Comparison of ENCODE assay signal across 20 cellular contexts in genomic region chr2:109660046-109660860, GRCh38. TPM values are rescaled to one million over a fixed set of nuclear protein-coding genes. Genes with fewer than 3 reads are reported as not detected.
DNase-seq lines count a peak whose midpoint lies in the region; ATAC-seq and TF ChIP-seq lines count a peak whose summit lies in the region.
"Had no signal": no experiment of that assay in that cellular context is flagged by ENCODE, and none has a peak within 500 bp of the region (broad histone marks: within the 10 kb centered on the region; RNA-seq: fewer than 3 reads in every experiment).

No MANE protein-coding gene starts in this region.

- H3K9me3 ChIP-seq in Karpas-422 (ENCODE audit: low read length) (no peaks in the 10 kb centered on the region), BE2C (no peaks in the 10 kb centered on the region)
- H3K9me3 ChIP-seq: MG63, Peyer's patch, stomach had no signal

- CTCF ChIA-PET in activated CD4-positive, alpha-beta T cell treated with anti-CD3 and anti-CD28 coated beads, Interleukin-2, amount 10 ng/mL, durations not matched to agents 7 days and 5 days (lab: Charles Lee): no interaction called here

- peaks cover 15% of the 10 kb centered on the region for H3K9me3 Mint-ChIP-seq in glutamatergic neuron (ENCODE audit: unreplicated experiment)
- H3K9me3 Mint-ChIP-seq in activated CD4-positive, alpha-beta T cell treated with anti-CD3 and anti-CD28 coated beads, Interleukin-2, amount 10 ng/mL, durations not matched to agents 7 days and 5 days: no peaks in the 10 kb centered on the region
- H3K9me3 Mint-ChIP-seq: T-cell had no signal

- H3K27me3 ChIP-seq in Karpas-422 (ENCODE audit: low read length) (no peaks in the 10 kb centered on the region), BE2C (no peaks in the 10 kb centered on the region)
- H3K27me3 ChIP-seq: MG63, Peyer's patch, stomach had no signal

- H3K9ac ChIP-seq in Karpas-422 (ENCODE audit: low read length): no peak overlapping the region

- no peak overlapping the region for H3K4me2 ChIP-seq in Karpas-422 (ENCODE audit: low read depth, low read length, poor library complexity, severe bottlenecking)

- no peak overlapping the region for H3K4me3 ChIP-seq in Karpas-422 (ENCODE audit: low read length)
- no peak overlapping the region for H3K4me3 ChIP-seq in BE2C (ENCODE audit: low read depth, low read length)
- H3K4me3 ChIP-seq: MG63, Peyer's patch, stomach had no signal

- peaks cover 35% of the 10 kb centered on the region for H3K4me1 Mint-ChIP-seq in glutamatergic neuron (ENCODE audit: low read depth, unreplicated experiment)
- H3K4me1 Mint-ChIP-seq in activated CD4-positive, alpha-beta T cell treated with anti-CD3 and anti-CD28 coated beads, Interleukin-2, amount 10 ng/mL, durations not matched to agents 7 days and 5 days: no peaks in the 10 kb centered on the region
- H3K4me1 Mint-ChIP-seq: CD8-positive, alpha-beta memory T cell; T-cell had no signal

- H3K4me3 Mint-ChIP-seq in glutamatergic neuron (ENCODE audit: unreplicated experiment): peak overlapping the region; percentile 61
- no peak overlapping the region for H3K4me3 Mint-ChIP-seq in activated CD4-positive, alpha-beta T cell treated with anti-CD3 and anti-CD28 coated beads, Interleukin-2, amount 10 ng/mL, durations not matched to agents 7 days and 5 days
- H3K4me3 Mint-ChIP-seq: CD8-positive, alpha-beta memory T cell; T-cell had no signal

- H3K36me3 ChIP-seq in Karpas-422 (ENCODE audit: insufficient read depth, low read length) (no peaks in the 10 kb centered on the region), BE2C (no peaks in the 10 kb centered on the region)
- H3K36me3 ChIP-seq: MG63, Peyer's patch, stomach had no signal

- TF ChIP-seq CTCF in glutamatergic neuron (IDR thresholded peaks at IDR 0.05; ENCODE audit: partially characterized antibody, unreplicated experiment): no peak
- TF ChIP-seq CTCF in BE2C (IDR thresholded peaks at IDR 0.05; ENCODE audit: low read depth, low read length): no peak

- no peak overlapping the region for H3K27ac ChIP-seq in Karpas-422 (ENCODE audit: low read length)
- H3K27ac ChIP-seq: Peyer's patch, stomach had no signal

- no peak overlapping the region for H2AFZ ChIP-seq in Karpas-422 (ENCODE audit: low read length)

- no peaks in the 10 kb centered on the region for H4K20me1 ChIP-seq in Karpas-422 (ENCODE audit: insufficient read depth, low read depth, low read length)

- H3K79me2 ChIP-seq in Karpas-422 (ENCODE audit: low read length): no peaks in the 10 kb centered on the region

- H3K27ac Mint-ChIP-seq in glutamatergic neuron (ENCODE audit: unreplicated experiment): peak overlapping the region; percentile 98
- H3K27ac Mint-ChIP-seq in activated CD4-positive, alpha-beta T cell treated with anti-CD3 and anti-CD28 coated beads, Interleukin-2, amount 10 ng/mL, durations not matched to agents 7 days and 5 days: no peak overlapping the region
- H3K27ac Mint-ChIP-seq: CD8-positive, alpha-beta memory T cell; T-cell had no signal

- peaks cover 5% of the 10 kb centered on the region for H3K27me3 Mint-ChIP-seq in glutamatergic neuron (ENCODE audit: unreplicated experiment)
- H3K27me3 Mint-ChIP-seq in activated CD4-positive, alpha-beta T cell treated with anti-CD3 and anti-CD28 coated beads, Interleukin-2, amount 10 ng/mL, durations not matched to agents 7 days and 5 days: peaks cover 16% of the 10 kb centered on the region

- H3K36me3 Mint-ChIP-seq in glutamatergic neuron (ENCODE audit: unreplicated experiment): no peaks in the 10 kb centered on the region
- H3K36me3 Mint-ChIP-seq in activated CD4-positive, alpha-beta T cell treated with anti-CD3 and anti-CD28 coated beads, Interleukin-2, amount 10 ng/mL, durations not matched to agents 7 days and 5 days (ENCODE audit: low read depth): no peaks in the 10 kb centered on the region
- H3K36me3 Mint-ChIP-seq: CD8-positive, alpha-beta memory T cell; T-cell had no signal

- no peak for ATAC-seq in GM19397 (IDR thresholded peaks at IDR 0.05; ENCODE audit: unreplicated experiment)
- ATAC-seq: left lobe of liver, right cardiac atrium, T-cell had no signal

- POLR2A ChIA-PET in activated CD4-positive, alpha-beta T cell treated with anti-CD3 and anti-CD28 coated beads, Interleukin-2, amount 10 ng/mL, durations not matched to agents 7 days and 5 days (lab: Charles Lee): no interaction called here

- H3K9me2 ChIP-seq in Karpas-422 (replicated peaks; ENCODE audit: insufficient read depth, low read length): no peaks in the 10 kb centered on the region

- DNase-seq in A172 (ENCODE audit: low spot score) (peak; percentile 28), Karpas-422 (peak; percentile 45), astrocyte of the hippocampus (ENCODE audit: low read depth, low spot score) (peak; percentile 13), glutamatergic neuron (no peak), amygdala (lab: John Stamatoyannopoulos, UW) (no peak), BE2C (no peak)
- DNase-seq in activated CD4-positive, alpha-beta T cell treated with anti-CD3 and anti-CD28 coated beads, Interleukin-2, amount 10 ng/mL, durations not matched to agents 7 days and 5 days: no peak
- DNase-seq: activated CD8-positive, alpha-beta memory T cell treated with anti-CD3 and anti-CD28 coated beads for 24 hours; CD8-positive, alpha-beta memory T cell; effector CD4-positive, alpha-beta T cell; MG63; NCI-H2081; NCI-H748 treated with DMSO at 0.1 percent for 48 hours; right cardiac atrium; stimulated activated CD4-positive, alpha-beta T cell treated with anti-CD3 and anti-CD28 coated beads, Interleukin-1b, Interleukin-23, amount 100 ng/mL, for 48 hours; stomach; T-cell had no signal

- H3K4me1 ChIP-seq in Karpas-422 (ENCODE audit: low read length): no peaks in the 10 kb centered on the region
- no peaks in the 10 kb centered on the region for H3K4me1 ChIP-seq in BE2C
- H3K4me1 ChIP-seq: Peyer's patch had no signal

RNA-seq across cellular contexts. Expression of gene SOWAHC, which starts 46.1 kb away (rescaled TPM):
- total RNA-seq in A172 (2014; rRNA removed; shearing (Covaris generic)): 15.1 and 17.5 TPM in 2 replicates
- total RNA-seq in Karpas-422 (2014; rRNA removed; shearing (Covaris generic); ENCODE audit: low replicate concordance): not detected in 2 replicates
- 12.9 TPM for total RNA-seq in glutamatergic neuron (ENCODE audit: unreplicated experiment)
- polyA plus RNA-seq in BE2C (2012; ENCODE audit: insufficient read depth, insufficient read length, low read depth): 1.1 TPM
- total RNA-seq in activated CD4-positive, alpha-beta T cell treated with anti-CD3 and anti-CD28 coated beads, Interleukin-2, amount 10 ng/mL, durations not matched to agents 7 days and 5 days: under 1 TPM; 0.25 to 0.27 TPM

RNA-seq across cellular contexts. Expression of gene SEPTIN10, which starts 46.5 kb away (rescaled TPM):
- total RNA-seq in A172 (2014; rRNA removed; shearing (Covaris generic)): 102 and 149 TPM in 2 replicates
- not detected in 2 replicates for total RNA-seq in Karpas-422 (2014; rRNA removed; shearing (Covaris generic); ENCODE audit: low replicate concordance)
- 75.2 TPM for total RNA-seq in glutamatergic neuron (ENCODE audit: unreplicated experiment)
- polyA plus RNA-seq in BE2C (2012; ENCODE audit: insufficient read depth, insufficient read length, low read depth): 4.9 TPM
- total RNA-seq in activated CD4-positive, alpha-beta T cell treated with anti-CD3 and anti-CD28 coated beads, Interleukin-2, amount 10 ng/mL, durations not matched to agents 7 days and 5 days: 1 to 10 TPM; 1.7 to 1.8 TPM

Comparison
In these comparisons a context has a peak if more than half of its experiments do, and no peak if none do; other contexts are left out.
1. DNase-seq: peak in A172 (single experiment), Karpas-422 (single experiment) and astrocyte of the hippocampus (single experiment); none in glutamatergic neuron (single experiment), amygdala (0 of 56), BE2C (single experiment) and activated CD4-positive, alpha-beta T cell treated with anti-CD3 and anti-CD28 coated beads, Interleukin-2, amount 10 ng/mL, durations not matched to agents 7 days and 5 days (single experiment).
2. RNA of gene SOWAHC, which starts 46.1 kb away (total RNA-seq): 15.1 to 17.5 TPM in A172 and 12.9 TPM in glutamatergic neuron (single experiment); 0.25 to 0.27 TPM in activated CD4-positive, alpha-beta T cell treated with anti-CD3 and anti-CD28 coated beads, Interleukin-2, amount 10 ng/mL, durations not matched to agents 7 days and 5 days and not detected in Karpas-422; every median in the first group is over 10 times any median in the second.
3. RNA of gene SEPTIN10, which starts 46.5 kb away (total RNA-seq): 102 to 149 TPM in A172 and 75.2 TPM in glutamatergic neuron (single experiment); 1.7 to 1.8 TPM in activated CD4-positive, alpha-beta T cell treated with anti-CD3 and anti-CD28 coated beads, Interleukin-2, amount 10 ng/mL, durations not matched to agents 7 days and 5 days and not detected in Karpas-422; every median in the first group is over 10 times any median in the second.